11 cellular contexts compared by ENCODE assay signal in the genomic region with DNA sequence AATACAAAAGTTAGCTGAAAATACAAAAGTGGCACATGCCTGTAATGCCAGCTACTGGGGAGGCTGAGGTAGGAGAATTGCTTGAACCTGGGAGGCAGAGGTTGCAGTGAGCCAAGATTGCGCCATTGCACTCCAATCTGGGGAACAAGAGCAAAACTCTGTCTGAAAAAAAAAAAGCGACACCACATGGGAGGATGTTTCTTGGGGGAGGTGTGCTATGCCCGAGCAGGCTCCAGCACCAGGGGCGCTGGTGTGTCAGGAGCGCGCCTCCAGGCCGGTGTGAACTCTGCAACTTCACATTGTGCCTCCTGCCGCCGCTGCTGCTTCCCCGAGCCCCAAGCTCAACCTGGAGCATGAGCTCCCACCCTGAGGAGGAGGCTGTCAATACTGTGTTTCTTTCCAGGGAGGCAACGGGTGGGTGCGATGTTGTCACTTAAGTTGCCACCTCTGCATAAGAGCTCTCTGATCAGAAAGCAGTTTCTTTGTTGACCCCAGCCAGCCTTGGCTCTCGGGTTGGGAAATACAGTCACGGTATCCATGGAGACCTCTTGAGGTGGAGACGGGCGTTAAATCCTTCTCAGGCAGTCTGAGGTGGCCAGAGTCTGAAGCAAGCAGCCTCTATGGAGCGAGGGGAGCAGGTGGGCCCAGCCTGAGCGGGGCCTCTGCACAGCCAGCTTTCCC. TPM values are rescaled to one million over a fixed set of nuclear protein-coding genes. Genes with fewer than 3 reads are reported as not detected.
DNase-seq lines count a peak whose midpoint lies in the region; ATAC-seq, FAIRE-seq and TF ChIP-seq lines count a peak whose summit lies in the region.
"Had no signal": no experiment of that assay in that cellular context is flagged by ENCODE, and none has a peak within 500 bp of the region (broad histone marks: within the 10 kb centered on the region; RNA-seq: fewer than 3 reads in every experiment).

No MANE protein-coding gene starts in this region.

- no peak overlapping the region for H3K4me3 Mint-ChIP-seq in CD8-positive, alpha-beta T cell

- H3K36me3 Mint-ChIP-seq in CD8-positive, alpha-beta T cell = peaks cover 80% of the 10 kb centered on the region

- H3K9me2 ChIP-seq in PC-3 (replicated peaks; ENCODE audit: low read length) = no peaks in the 10 kb centered on the region

- no peaks in the 10 kb centered on the region for H3K27me3 Mint-ChIP-seq in CD8-positive, alpha-beta T cell (ENCODE audit: low read depth)

- no peaks in the 10 kb centered on the region for H3F3A ChIP-seq in PC-3 (ENCODE audit: low read length, unreplicated experiment)

- no peak overlapping the region for H3K9ac ChIP-seq in PC-3 (ENCODE audit: low read length)

- no peaks in the 10 kb centered on the region for H3K27me3 ChIP-seq in CD8-positive, alpha-beta T cell (ENCODE audit: insufficient read depth, low read length)
- H3K27me3 ChIP-seq in bronchial epithelial cell (ENCODE audit: control insufficient read depth, insufficient read depth, low read length) (no peaks in the 10 kb centered on the region), PC-3 (ENCODE audit: low read length) (no peaks in the 10 kb centered on the region)

- in situ Hi-C loops in G401 (cut with HindIII; ENCODE audit: low sequenced_read_pairs) = no loop called here

- ATAC-seq in CD8-positive, alpha-beta T cell = no peak
- no peak for ATAC-seq in PC-3

- peaks cover 13% of the 10 kb centered on the region for H3K4me1 Mint-ChIP-seq in CD8-positive, alpha-beta T cell (ENCODE audit: low read depth)

- H3K27ac ChIP-seq in CD8-positive, alpha-beta T cell (ENCODE audit: low read depth, low read length) = no peak overlapping the region
- H3K27ac ChIP-seq in PC-3 (ENCODE audit: low read length) = no peak overlapping the region
- H3K27ac ChIP-seq: thoracic aorta had no signal

- H3K79me2 ChIP-seq in PC-3 (ENCODE audit: low read length) = no peaks in the 10 kb centered on the region

- no peak for FAIRE-seq in bronchial epithelial cell (lab: Jason Lieb, UNC)

- H3K9me3 Mint-ChIP-seq in CD8-positive, alpha-beta T cell = no peaks in the 10 kb centered on the region

- CTCF ChIA-PET in CD8-positive, alpha-beta T cell (lab: Charles Lee) = interaction anchor here (0.6 to 1.6 kb wide), 3 partner anchors 17 to 141 kb away, joined by 3 to 6 read pairs (median 3); no protein-coding TSS in a partner anchor
- CTCF ChIA-PET in PC-3 (lab: Charles Lee) = no interaction called here

- H3K4me2 ChIP-seq in PC-3 (ENCODE audit: low read length) = no peak overlapping the region

- H2AFZ ChIP-seq in PC-3 (ENCODE audit: low read length) = no peak overlapping the region

- POLR2A ChIA-PET in CD8-positive, alpha-beta T cell (lab: Charles Lee) = interaction anchor here (2.3 kb wide), 1 partner anchor 61 kb away, joined by 8 read pairs; no protein-coding TSS in a partner anchor
- POLR2A ChIA-PET in PC-3 (lab: Charles Lee; ENCODE audit: unreplicated experiment) = no interaction called here

- TF ChIP-seq CTCF in CD8-positive, alpha-beta T cell (IDR thresholded peaks at IDR 0.05) = no peak
- TF ChIP-seq CTCF in bronchial epithelial cell (IDR thresholded peaks at IDR 0.05; ENCODE audit: insufficient read depth, low read length, severe bottlenecking) (peak; percentile 46), PC-3 (conservative IDR thresholded peaks at IDR 0.05; ENCODE audit: low read depth, low read length) (no peak)

- no peaks in the 10 kb centered on the region for H3K9me3 ChIP-seq in CD8-positive, alpha-beta T cell (ENCODE audit: low read length)
- no peaks in the 10 kb centered on the region for H3K9me3 ChIP-seq in PC-3 (ENCODE audit: low read length)
- H3K9me3 ChIP-seq: thoracic aorta had no signal

- H4K20me1 ChIP-seq in PC-3 (ENCODE audit: low read length) = no peaks in the 10 kb centered on the region

- peaks cover 75% of the 10 kb centered on the region for H3K36me3 ChIP-seq in CD8-positive, alpha-beta T cell (ENCODE audit: insufficient read depth, low read length)
- H3K36me3 ChIP-seq in bronchial epithelial cell (ENCODE audit: control insufficient read depth, insufficient read depth, low read length) = no peaks in the 10 kb centered on the region
- H3K36me3 ChIP-seq in PC-3 (ENCODE audit: low read depth, low read length) = no peaks in the 10 kb centered on the region
- H3K36me3 ChIP-seq: thoracic aorta had no signal

- no TSS peak for BruUV-seq in PC-3 (replicated peaks; lab: Mats Ljungman, UMichigan)

- H3K27ac Mint-ChIP-seq in CD8-positive, alpha-beta T cell = peak overlapping the region; percentile 55

- no peaks in the 10 kb centered on the region for H3K4me1 ChIP-seq in CD8-positive, alpha-beta T cell (ENCODE audit: insufficient read depth, low read length)
- H3K4me1 ChIP-seq in PC-3 (ENCODE audit: insufficient read depth, low read length) = no peaks in the 10 kb centered on the region

- H3K4me3 ChIP-seq in CD8-positive, alpha-beta T cell (ENCODE audit: low read depth, low read length) = no peak overlapping the region
- no peak overlapping the region for H3K4me3 ChIP-seq in bronchial epithelial cell (ENCODE audit: low read depth, low read length)
- H3K4me3 ChIP-seq in PC-3 (ENCODE audit: low read length) = no peak overlapping the region
- H3K4me3 ChIP-seq: thoracic aorta had no signal

- intact Hi-C loops in CD8-positive, alpha-beta T cell (cut with DNase I, micrococcal nuclease) = no loop called here
- intact Hi-C loops in PC-3 (cut with micrococcal nuclease) = no loop called here

- no peak for DNase-seq in CD8-positive, alpha-beta T cell
- DNase-seq in NCI-H226 = peak; percentile 17
- DNase-seq in bronchial epithelial cell (ENCODE audit: low read depth) = peak; percentile 31
- DNase-seq in lung microvascular endothelial cell (ENCODE audit: low read depth in 2 of 2) = peak; percentile 64 to 72
- no peak for DNase-seq in stimulated activated CD4-positive, alpha-beta T cell treated with anti-CD3 and anti-CD28 coated beads, Interleukin-15, amount 100 ng/mL, for 24 hours
- no peak for DNase-seq in stimulated activated CD8-positive, alpha-beta memory T cell treated with anti-CD3 and anti-CD28 coated beads, Interleukin-4, amount 100 ng/mL, for 48 hours
- no peak for DNase-seq in PC-3
- DNase-seq in G401 (ENCODE audit: low spot score) = no peak
- DNase-seq: activated CD8-positive, alpha-beta memory T cell treated with anti-CD3 and anti-CD28 coated beads, Interleukin-2, amount 50 U/mL, for 4 hours; NCI-H69 had no signal

RNA-seq across cellular contexts. Expression of a gene that starts 18.9 kb away (rescaled TPM):
- total RNA-seq in CD8-positive, alpha-beta T cell = under 1 TPM; 0.22 to 0.60 TPM
- total RNA-seq in bronchial epithelial cell = 0.53 and 9.7 TPM in 2 replicates
- 0.20 and 0.22 TPM in 2 replicates for total RNA-seq in lung microvascular endothelial cell
- 1.6 and 5.4 TPM in 2 replicates for total RNA-seq in PC-3 (2014; rRNA removed)
- 0.95 and 5.0 TPM in 2 replicates for total RNA-seq in G401 (2014; rRNA removed; shearing (Covaris generic))

Comparison
In these comparisons a context has a peak if more than half of its experiments do, and no peak if none do; other contexts are left out.
1. DNase-seq: peak in NCI-H226 (single experiment), bronchial epithelial cell (single experiment) and lung microvascular endothelial cell (2 of 2); none in CD8-positive, alpha-beta T cell (0 of 7), stimulated activated CD4-positive, alpha-beta T cell treated with anti-CD3 and anti-CD28 coated beads, Interleukin-15, amount 100 ng/mL, for 24 hours (single experiment), stimulated activated CD8-positive, alpha-beta memory T cell treated with anti-CD3 and anti-CD28 coated beads, Interleukin-4, amount 100 ng/mL, for 48 hours (single experiment), PC-3 (single experiment) and G401 (single experiment).